ENCODE assay signal across 8 cellular contexts in the genomic region with DNA sequence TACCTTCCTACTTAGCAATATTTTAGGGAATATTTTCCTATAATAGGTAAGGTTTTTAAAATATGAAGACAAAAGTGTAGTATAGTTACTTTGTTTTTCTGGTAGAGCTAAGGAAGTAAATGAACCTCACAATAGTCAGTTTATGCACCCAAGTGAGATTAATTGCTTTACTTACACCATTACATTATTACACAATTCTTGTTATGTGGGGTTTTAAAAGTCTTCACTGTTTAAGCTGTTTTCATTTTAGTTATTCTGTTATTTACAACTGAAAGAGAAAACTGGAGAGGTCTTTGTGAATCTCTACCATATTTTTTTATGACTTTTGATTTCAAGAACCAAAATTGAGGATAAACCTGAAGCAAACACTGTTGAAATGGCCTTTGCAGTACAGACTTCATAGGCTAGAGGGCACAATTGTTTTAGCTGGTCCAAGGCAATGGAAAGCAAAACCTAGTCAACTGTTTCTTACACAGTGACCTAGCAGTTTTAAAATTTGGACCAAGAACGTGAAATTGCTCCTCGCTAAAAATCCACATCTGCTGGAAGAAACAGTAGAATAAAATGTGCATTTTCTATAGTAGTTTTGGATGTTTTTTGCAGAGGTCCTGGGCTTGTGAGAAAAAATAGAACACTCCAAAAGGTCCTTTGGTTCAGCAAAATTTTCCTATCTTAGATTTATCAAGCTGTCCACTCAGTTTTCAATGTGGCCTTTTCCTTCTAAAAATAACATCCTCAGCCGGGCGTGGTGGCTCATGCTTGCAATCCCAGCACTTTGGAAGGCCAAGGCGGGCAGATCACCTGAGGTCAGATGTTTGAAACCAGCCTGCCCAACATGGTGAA.
DNase-seq lines count a peak whose midpoint lies in the region; ATAC-seq lines count a peak whose summit lies in the region.

No MANE protein-coding gene starts in this region.

- intact Hi-C loops in left ventricle myocardium superior (cut with micrococcal nuclease): no loop called here

- no peaks in the 10 kb centered on the region for H3K9me3 ChIP-seq in adipocyte (ENCODE audit: control insufficient read depth, low read length)

- H3K4me1 ChIP-seq in adipocyte (ENCODE audit: control insufficient read depth, insufficient read depth, low read length): no peaks in the 10 kb centered on the region

- no peaks in the 10 kb centered on the region for H3K27me3 ChIP-seq in adipocyte (replicated peaks; ENCODE audit: control insufficient read depth, insufficient read depth, low read length)

- DNase-seq in COR-L47 (lab: John Stamatoyannopoulos, UW) (peak; percentile 56), NCI-H2227 treated with DMSO at 0.1 percent for 48 hours (lab: John Stamatoyannopoulos, UW) (peak; percentile 34), adipocyte (ENCODE audit: low read depth) (peak; percentile 89), left ventricle myocardium superior (peak; percentile 28), renal cortical epithelial cell (ENCODE audit: low read depth) (peak; percentile 73), NCI-H1436 treated with DMSO at 0.1 percent for 48 hours (lab: John Stamatoyannopoulos, UW) (no peak)

- H3K36me3 ChIP-seq in adipocyte (ENCODE audit: control insufficient read depth, insufficient read depth, low read length, severe bottlenecking): no peaks in the 10 kb centered on the region

- peak overlapping the region; percentile 64 for H3K4me3 ChIP-seq in adipocyte (ENCODE audit: low read length)

- peak overlapping the region; percentile 66 for H3K9ac ChIP-seq in adipocyte (ENCODE audit: low read length)

- ATAC-seq in GM18861 (IDR thresholded peaks at IDR 0.05; ENCODE audit: unreplicated experiment) (peak; percentile 96), HG02973 (IDR thresholded peaks at IDR 0.05; ENCODE audit: unreplicated experiment) (peak; percentile 98), left ventricle myocardium superior (peak; percentile 90)
